In genomic region chr21:37912616-37913015, GRCh38 we compare ENCODE assay signal across 14 cellular contexts. TPM values are rescaled to one million over a fixed set of nuclear protein-coding genes. Genes with fewer than 3 reads are reported as not detected.
DNase-seq lines count a peak whose midpoint lies in the region; ATAC-seq lines count a peak whose summit lies in the region.
"Had no signal": no experiment of that assay in that cellular context is flagged by ENCODE, and none has a peak within 500 bp of the region (broad histone marks: within the 10 kb centered on the region; RNA-seq: fewer than 3 reads in every experiment).

No MANE protein-coding gene starts in this region.

- no peaks in the 10 kb centered on the region for H3K4me1 Mint-ChIP-seq in activated CD8-positive, alpha-beta memory T cell treated with anti-CD3 and anti-CD28 coated beads, Interleukin-2, amount 10 ng/mL, durations not matched to agents 7 days and 5 days

- CTCF ChIA-PET in activated CD8-positive, alpha-beta memory T cell treated with anti-CD3 and anti-CD28 coated beads, Interleukin-2, amount 10 ng/mL, durations not matched to agents 7 days and 5 days (lab: Charles Lee) = no interaction called here

- ATAC-seq in GM18498 (IDR thresholded peaks at IDR 0.05; ENCODE audit: unreplicated experiment) (no peak), HG03045 (IDR thresholded peaks at IDR 0.05; ENCODE audit: unreplicated experiment) (no peak)
- no peak for ATAC-seq in activated CD8-positive, alpha-beta memory T cell treated with anti-CD3 and anti-CD28 coated beads, Interleukin-2, amount 10 ng/mL, durations not matched to agents 7 days and 5 days
- ATAC-seq: A549 had no signal

- no peak overlapping the region for H3K27ac Mint-ChIP-seq in activated CD8-positive, alpha-beta memory T cell treated with anti-CD3 and anti-CD28 coated beads, Interleukin-2, amount 10 ng/mL, durations not matched to agents 7 days and 5 days
- H3K27ac Mint-ChIP-seq: IgD-negative memory B cell had no signal

- peak; percentile 46 for DNase-seq in DMS153 (lab: John Stamatoyannopoulos, UW)
- peak; percentile 60 for DNase-seq in LHCN-M2 (ENCODE audit: low read depth)
- DNase-seq in cerebellar cortex (ENCODE audit: low spot score) = peak; percentile 48
- DNase-seq in myocyte (ENCODE audit: low read depth) = peak; percentile 78
- no peak for DNase-seq in SHP77 (lab: John Stamatoyannopoulos, UW)
- DNase-seq in activated CD8-positive, alpha-beta memory T cell treated with anti-CD3 and anti-CD28 coated beads, Interleukin-2, amount 10 ng/mL, durations not matched to agents 7 days and 5 days = no peak
- DNase-seq: BE2C; DMS79; MG63; NK-92 treated with Interleukin-12 subunit alpha and Interleukin-12 subunit beta, amount 100 ng/mL, for 24 hours had no signal

- no peak overlapping the region for H3K4me3 Mint-ChIP-seq in activated CD8-positive, alpha-beta memory T cell treated with anti-CD3 and anti-CD28 coated beads, Interleukin-2, amount 10 ng/mL, durations not matched to agents 7 days and 5 days
- H3K4me3 Mint-ChIP-seq: IgD-negative memory B cell had no signal

- peaks cover 37% of the 10 kb centered on the region for H3K27me3 Mint-ChIP-seq in activated CD8-positive, alpha-beta memory T cell treated with anti-CD3 and anti-CD28 coated beads, Interleukin-2, amount 10 ng/mL, durations not matched to agents 7 days and 5 days

- H3K9me3 Mint-ChIP-seq in activated CD8-positive, alpha-beta memory T cell treated with anti-CD3 and anti-CD28 coated beads, Interleukin-2, amount 10 ng/mL, durations not matched to agents 7 days and 5 days (ENCODE audit: low read depth) = peaks cover 2% of the 10 kb centered on the region

- peaks cover 2% of the 10 kb centered on the region for H3K36me3 Mint-ChIP-seq in activated CD8-positive, alpha-beta memory T cell treated with anti-CD3 and anti-CD28 coated beads, Interleukin-2, amount 10 ng/mL, durations not matched to agents 7 days and 5 days

RNA-seq across cellular contexts. Expression of gene KCNJ6, which starts 3.6 kb away (rescaled TPM):
- total RNA-seq in LHCN-M2 (2014; rRNA removed) = 12.9 and 18.9 TPM in 2 replicates
- 17.8 TPM for polyA plus RNA-seq in LHCN-M2 (2012)
- 18.3 and 19.4 TPM in 2 replicates for total RNA-seq in myocyte
- polyA plus RNA-seq in myocyte (2012) = 11.2 TPM
- total RNA-seq in activated CD8-positive, alpha-beta memory T cell treated with anti-CD3 and anti-CD28 coated beads, Interleukin-2, amount 10 ng/mL, durations not matched to agents 7 days and 5 days = not detected
- polyA plus RNA-seq: IgD-negative memory B cell had no signal

Comparison
In these comparisons a context has a peak if more than half of its experiments do, and no peak if none do; other contexts are left out.
1. DNase-seq: peak in DMS153 (single experiment), LHCN-M2 (single experiment), cerebellar cortex (single experiment) and myocyte (single experiment); none in SHP77 (0 of 2) and activated CD8-positive, alpha-beta memory T cell treated with anti-CD3 and anti-CD28 coated beads, Interleukin-2, amount 10 ng/mL, durations not matched to agents 7 days and 5 days (single experiment).
2. RNA of gene KCNJ6, which starts 3.6 kb away (total RNA-seq): 12.9 to 18.9 TPM in LHCN-M2 and 18.3 to 19.4 TPM in myocyte; not detected in activated CD8-positive, alpha-beta memory T cell treated with anti-CD3 and anti-CD28 coated beads, Interleukin-2, amount 10 ng/mL, durations not matched to agents 7 days and 5 days; every median in the first group is over 10 times any median in the second.